17 cellular contexts compared by ENCODE assay signal in genomic region chr2:152165306-152165705, GRCh38.
"Had no signal": no experiment of that assay in that cellular context is flagged by ENCODE, and none has a peak within 500 bp of the region (broad histone marks: within the 10 kb centered on the region; RNA-seq: fewer than 3 reads in every experiment).

No MANE protein-coding gene starts in this region.

- H3K36me3 Mint-ChIP-seq: natural killer cell had no signal

- H3K27me3 ChIP-seq: dorsolateral prefrontal cortex, neural progenitor cell, right lobe of liver, tibial artery, upper lobe of left lung had no signal

- H3K4me1 Mint-ChIP-seq: neural progenitor cell had no signal

- H3K9me3 ChIP-seq: lower lobe of right lung, right lobe of liver, tibial artery, upper lobe of left lung had no signal

- H3K36me3 ChIP-seq: lower lobe of right lung, neural progenitor cell, right lobe of liver, tibial artery, upper lobe of left lung had no signal

- H3K27me3 Mint-ChIP-seq: stimulated activated naive B cell treated with anti-CD40 and anti-IgM and Interleukin-4, amounts not matched to agents 10 μg/mL and 1 μg/mL and 100 μg/mL, for 72 hours; stimulated activated naive CD8-positive, alpha-beta T cell treated with anti-CD3 and anti-CD28 coated beads, Interleukin-15, Interleukin-2, amounts not matched to agents 100 ng/mL and 50 ng/mL, for 24 hours had no signal

- DNase-seq: dorsolateral prefrontal cortex; effector CD4-positive, alpha-beta T cell; hypothalamus; immature natural killer cell; islet precursor cell; left ventricle myocardium superior; lower lobe of right lung; natural killer cell; right lobe of liver; small intestine; stimulated activated CD4-positive, alpha-beta T cell treated with anti-CD3 and anti-CD28 coated beads, Interleukin-15, amount 100 ng/mL, for 24 hours; stimulated activated CD4-positive, alpha-beta T cell treated with anti-CD3 and anti-CD28 coated beads, Interleukin-2, amount 100 ng/mL, for 48 hours; stimulated activated naive B cell treated with anti-CD40 and anti-IgM and Interleukin-4, amounts not matched to agents 10 μg/mL and 1 μg/mL and 100 μg/mL, for 72 hours; tibial artery; upper lobe of left lung had no signal

- H3K4me3 Mint-ChIP-seq: natural killer cell; neural progenitor cell; stimulated activated naive B cell treated with anti-CD40 and anti-IgM and Interleukin-4, amounts not matched to agents 10 μg/mL and 1 μg/mL and 100 μg/mL, for 72 hours; stimulated activated naive CD8-positive, alpha-beta T cell treated with anti-CD3 and anti-CD28 coated beads, Interleukin-15, Interleukin-2, amounts not matched to agents 100 ng/mL and 50 ng/mL, for 24 hours had no signal

- H3K27ac Mint-ChIP-seq: natural killer cell; stimulated activated naive B cell treated with anti-CD40 and anti-IgM and Interleukin-4, amounts not matched to agents 10 μg/mL and 1 μg/mL and 100 μg/mL, for 72 hours; stimulated activated naive CD8-positive, alpha-beta T cell treated with anti-CD3 and anti-CD28 coated beads, Interleukin-15, Interleukin-2, amounts not matched to agents 100 ng/mL and 50 ng/mL, for 24 hours had no signal

- H3K4me1 ChIP-seq: neural progenitor cell had no signal

- H3K27ac ChIP-seq: lower lobe of right lung, neural progenitor cell, right lobe of liver had no signal

- ATAC-seq: lower lobe of right lung; natural killer cell; stimulated activated naive B cell treated with anti-CD40 and anti-IgM and Interleukin-4, amounts not matched to agents 10 μg/mL and 1 μg/mL and 100 μg/mL, for 72 hours had no signal

- H3K9me3 Mint-ChIP-seq: immature natural killer cell; stimulated activated naive CD8-positive, alpha-beta T cell treated with anti-CD3 and anti-CD28 coated beads, Interleukin-15, Interleukin-2, amounts not matched to agents 100 ng/mL and 50 ng/mL, for 24 hours had no signal

- H3K4me3 ChIP-seq: dorsolateral prefrontal cortex, lower lobe of right lung, neural progenitor cell, right lobe of liver, tibial artery, upper lobe of left lung had no signal
